8 cellular contexts compared by ENCODE assay signal in genomic region chr1:150515328-150516049, GRCh38. TPM values are rescaled to one million over a fixed set of nuclear protein-coding genes. Genes with fewer than 3 reads are reported as not detected.
A peak's percentile ranks its signal among the peaks of the same experiment; 100 is the strongest.
DNase-seq lines count a peak whose midpoint lies in the region; ATAC-seq and TF ChIP-seq lines count a peak whose summit lies in the region.

Gene FALEC (plus strand): TSS chr1:150515752.

- H3K36me3 ChIP-seq in BJ (ENCODE audit: control insufficient read depth, insufficient read depth, low read length), result peaks cover 5% of the 10 kb centered on the region

- CTCF ChIA-PET in BJ (lab: Yijun Ruan, JAX), result interaction anchor here (0.6 to 4.9 kb wide), 8 partner anchors 17 to 736 kb away, joined by 3 to 37 read pairs (median 3); partner anchors contain the start of gene TARS2

- TF ChIP-seq CTCF in BJ (IDR thresholded peaks at IDR 0.05; ENCODE audit: insufficient read depth, low read depth, low read length) (0 out of 2 replicates have a peak, but pooled peaks have one; percentile 3), coronary artery (IDR thresholded peaks at IDR 0.05) (no peak)

- peak; percentile 83 for ATAC-seq in HG03457 (IDR thresholded peaks at IDR 0.05; ENCODE audit: unreplicated experiment)
- ATAC-seq in left lobe of liver, result peak; percentile 96

- H3K27ac ChIP-seq in coronary artery, result peak within 1 kb of the TSS; percentile 78 to 92

- DNase-seq in BJ (ENCODE audit: low read depth) (peak; percentile 77), GM19240 (ENCODE audit: insufficient read length, low spot score) (peak; percentile 95), NCI-H524 treated with DMSO at 0.1 percent for 48 hours (lab: John Stamatoyannopoulos, UW) (peak; percentile 36), coronary artery (ENCODE audit: low spot score) (peak; percentile 97), left lobe of liver (ENCODE audit: low spot score) (peak; percentile 99)
- peak; percentile 93 for DNase-seq in activated CD4-positive, alpha-beta T cell treated with anti-CD3 and anti-CD28 coated beads for 48 hours
- peak; percentile 91 to 95 for DNase-seq in stimulated activated CD4-positive, alpha-beta T cell treated with anti-CD3 and anti-CD28 coated beads, Interleukin-2, amount 100 ng/mL, for 24 hours

- peak within 1 kb of the TSS; percentile 61 for H3K4me3 ChIP-seq in BJ (ENCODE audit: low read depth, low read length)
- H3K4me3 ChIP-seq in coronary artery, result peak within 1 kb of the TSS; percentile 83

- POLR2A ChIA-PET in BJ (lab: Charles Lee), result interaction anchor here (0.5 to 1.2 kb wide), 5 partner anchors 8 to 250 kb away, joined by 3 to 14 read pairs (median 4); partner anchors contain the start of genes CTSS and ECM1

- no peaks in the 10 kb centered on the region for H3K27me3 ChIP-seq in BJ (ENCODE audit: control insufficient read depth, insufficient read depth, low read length)

RNA-seq across cellular contexts. Expression of gene FALEC, which starts in this region (rescaled TPM):
- polyA plus RNA-seq in BJ (2011; rRNA removed), result 0.17 TPM in 1 of 2 replicates, not detected in the other
- not detected in 2 replicates for polyA minus RNA-seq in BJ (2011; rRNA and poly(A)+ RNA removed)
- total RNA-seq in left lobe of liver, result 0.35 TPM

Comparison
In these comparisons a context has a peak if more than half of its experiments do, and no peak if none do; other contexts are left out.
1. Peak in every context shown above with its lines: DNase-seq, ATAC-seq, H3K4me3 ChIP-seq and H3K27ac ChIP-seq.
2. Peak in DNase-seq and H3K4me3 ChIP-seq in BJ; RNA of the gene not detected or under 1 TPM.
3. Peak in DNase-seq and ATAC-seq in left lobe of liver; RNA of the gene not detected or under 1 TPM.
4. DNase-seq: peak in every context shown above with its lines; median percentile 99 in left lobe of liver; 97 in coronary artery; 95 in GM19240; 93 in activated CD4-positive, alpha-beta T cell treated with anti-CD3 and anti-CD28 coated beads for 48 hours; 93 in stimulated activated CD4-positive, alpha-beta T cell treated with anti-CD3 and anti-CD28 coated beads, Interleukin-2, amount 100 ng/mL, for 24 hours; 77 in BJ; 36 in NCI-H524 treated with DMSO at 0.1 percent for 48 hours.